Comparison of ENCODE assay signal across 1 cellular context in the genomic region with DNA sequence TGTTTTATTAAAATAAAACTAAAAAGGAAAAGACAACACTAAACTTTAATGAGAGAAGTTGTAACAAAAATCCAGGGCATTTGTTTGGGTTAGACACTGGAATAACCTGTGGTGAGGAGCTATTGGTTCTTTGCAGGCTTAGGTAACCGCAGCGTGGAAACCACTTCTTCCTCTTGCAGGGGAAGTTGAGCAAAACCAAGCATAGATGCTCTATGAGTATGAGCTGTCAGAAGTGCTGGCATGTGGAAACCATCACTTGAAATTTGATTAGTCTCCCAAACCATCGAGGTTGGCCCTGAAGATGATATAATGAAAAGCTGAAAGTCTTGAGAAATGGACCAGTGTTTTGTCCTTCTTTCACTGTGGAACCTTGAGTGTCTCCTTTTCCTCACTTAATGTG.
TF ChIP-seq lines count a peak whose summit lies in the region.

No MANE protein-coding gene starts in this region.

TF ChIP-seq in WTC11, 78 proteins besides CTCF, POLR2A, EP300 and RAD21 (continued from another document):
- TF ChIP-seq AR (CRISPR knock-in tag; IDR thresholded peaks at IDR 0.05) (no peak), ZNF121 (CRISPR knock-in tag; IDR thresholded peaks at IDR 0.05) (no peak), JUN (CRISPR knock-in tag; IDR thresholded peaks at IDR 0.05) (no peak), JAZF1 (CRISPR knock-in tag; IDR thresholded peaks at IDR 0.05) (no peak), NR2C2 (CRISPR knock-in tag; IDR thresholded peaks at IDR 0.05) (no peak), SOX15 (CRISPR knock-in tag; IDR thresholded peaks at IDR 0.05) (no peak)
- TF ChIP-seq, protein P1, sequence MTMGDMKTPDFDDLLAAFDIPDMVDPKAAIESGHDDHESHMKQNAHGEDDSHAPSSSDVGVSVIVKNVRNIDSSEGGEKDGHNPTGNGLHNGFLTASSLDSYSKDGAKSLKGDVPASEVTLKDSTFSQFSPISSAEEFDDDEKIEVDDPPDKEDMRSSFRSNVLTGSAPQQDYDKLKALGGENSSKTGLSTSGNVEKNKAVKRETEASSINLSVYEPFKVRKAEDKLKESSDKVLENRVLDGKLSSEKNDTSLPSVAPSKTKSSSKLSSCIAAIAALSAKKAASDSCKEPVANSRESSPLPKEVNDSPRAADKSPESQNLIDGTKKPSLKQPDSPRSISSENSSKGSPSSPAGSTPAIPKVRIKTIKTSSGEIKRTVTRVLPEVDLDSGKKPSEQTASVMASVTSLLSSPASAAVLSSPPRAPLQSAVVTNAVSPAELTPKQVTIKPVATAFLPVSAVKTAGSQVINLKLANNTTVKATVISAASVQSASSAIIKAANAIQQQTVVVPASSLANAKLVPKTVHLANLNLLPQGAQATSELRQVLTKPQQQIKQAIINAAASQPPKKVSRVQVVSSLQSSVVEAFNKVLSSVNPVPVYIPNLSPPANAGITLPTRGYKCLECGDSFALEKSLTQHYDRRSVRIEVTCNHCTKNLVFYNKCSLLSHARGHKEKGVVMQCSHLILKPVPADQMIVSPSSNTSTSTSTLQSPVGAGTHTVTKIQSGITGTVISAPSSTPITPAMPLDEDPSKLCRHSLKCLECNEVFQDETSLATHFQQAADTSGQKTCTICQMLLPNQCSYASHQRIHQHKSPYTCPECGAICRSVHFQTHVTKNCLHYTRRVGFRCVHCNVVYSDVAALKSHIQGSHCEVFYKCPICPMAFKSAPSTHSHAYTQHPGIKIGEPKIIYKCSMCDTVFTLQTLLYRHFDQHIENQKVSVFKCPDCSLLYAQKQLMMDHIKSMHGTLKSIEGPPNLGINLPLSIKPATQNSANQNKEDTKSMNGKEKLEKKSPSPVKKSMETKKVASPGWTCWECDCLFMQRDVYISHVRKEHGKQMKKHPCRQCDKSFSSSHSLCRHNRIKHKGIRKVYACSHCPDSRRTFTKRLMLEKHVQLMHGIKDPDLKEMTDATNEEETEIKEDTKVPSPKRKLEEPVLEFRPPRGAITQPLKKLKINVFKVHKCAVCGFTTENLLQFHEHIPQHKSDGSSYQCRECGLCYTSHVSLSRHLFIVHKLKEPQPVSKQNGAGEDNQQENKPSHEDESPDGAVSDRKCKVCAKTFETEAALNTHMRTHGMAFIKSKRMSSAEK (CRISPR knock-in tag; IDR thresholded peaks at IDR 0.05; ENCODE audit: borderline replicate concordance) = no peak
